9 cellular contexts compared by ENCODE assay signal in the genomic region with DNA sequence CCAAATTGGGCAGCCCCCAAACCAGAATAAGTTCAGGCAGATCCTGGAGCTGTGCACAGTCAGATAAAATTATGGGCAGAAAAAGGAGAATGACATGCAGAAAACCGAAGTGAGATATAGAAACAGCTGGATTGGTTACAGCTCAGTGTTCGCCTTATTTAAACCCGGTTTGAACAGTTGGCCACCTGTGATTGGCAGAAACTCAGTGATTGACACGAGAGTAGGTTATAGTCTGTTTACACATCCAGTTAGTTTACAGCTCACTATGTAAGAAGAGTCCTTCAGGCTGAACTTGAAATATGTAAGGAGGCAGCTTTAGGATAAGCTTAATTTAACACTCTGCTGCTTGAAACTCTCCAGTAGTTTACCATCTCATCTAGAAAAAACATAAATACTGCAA.
"Had no signal": no experiment of that assay in that cellular context is flagged by ENCODE, and none has a peak within 500 bp of the region (broad histone marks: within the 10 kb centered on the region; RNA-seq: fewer than 3 reads in every experiment).

No MANE protein-coding gene starts in this region.

- FAIRE-seq: H1, H54, HepG2 had no signal

- H3K27ac ChIP-seq: HL-60 had no signal

- ATAC-seq: GM23338, HepG2 had no signal

- DNase-seq: H9, HCEC 1CT, HFFc6, KG1 had no signal

- H2AFZ ChIP-seq: GM23338 had no signal

- H3K4me3 ChIP-seq: GM23338 had no signal

- H3K4me2 ChIP-seq: GM23338 had no signal
